In genomic region chr6:50851269-50851847, GRCh38 we compare ENCODE assay signal across 33 cellular contexts. TPM values are rescaled to one million over a fixed set of nuclear protein-coding genes. Genes with fewer than 3 reads are reported as not detected.
A peak's percentile ranks its signal among the peaks of the same experiment; 100 is the strongest.
DNase-seq lines count a peak whose midpoint lies in the region; TF ChIP-seq lines count a peak whose summit lies in the region.
"Had no signal": no experiment of that assay in that cellular context is flagged by ENCODE, and none has a peak within 500 bp of the region (broad histone marks: within the 10 kb centered on the region; RNA-seq: fewer than 3 reads in every experiment).

No MANE protein-coding gene starts in this region.

- no peaks in the 10 kb centered on the region for H3K9me3 ChIP-seq in HUES64 (ENCODE audit: insufficient read depth, low read depth, low read length)
- H3K9me3 ChIP-seq in subcutaneous abdominal adipose tissue (ENCODE audit: control insufficient read depth in 5 of 5, low read length in 5 of 5), result no peaks in the 10 kb centered on the region
- H3K9me3 ChIP-seq: adrenal gland, body of pancreas, MG63, upper lobe of left lung had no signal

- peaks cover 96% of the 10 kb centered on the region for H3K27me3 ChIP-seq in HUES64 (ENCODE audit: insufficient read depth, low read length)
- peaks cover 32 to 52% (median 45%) of the 10 kb centered on the region in 5 donors for H3K27me3 ChIP-seq in subcutaneous abdominal adipose tissue (ENCODE audit: control insufficient read depth in 5 of 5, insufficient read depth in 4 of 5, low read length in 5 of 5)

- no peaks in the 10 kb centered on the region for H3K36me3 Mint-ChIP-seq in endothelial cell (ENCODE audit: low read depth, unreplicated experiment)
- H3K36me3 Mint-ChIP-seq: naive B cell had no signal

- peaks cover 34% of the 10 kb centered on the region for H3K4me1 ChIP-seq in HUES64 (ENCODE audit: insufficient read depth, low read length)
- peaks cover 2 to 19% (median 13%) of the 10 kb centered on the region in 5 donors for H3K4me1 ChIP-seq in subcutaneous abdominal adipose tissue (ENCODE audit: control insufficient read depth in 5 of 5, insufficient read depth in 5 of 5, low read length in 5 of 5)
- H3K4me1 ChIP-seq: adrenal gland had no signal

- peaks cover 20% of the 10 kb centered on the region for H3K27me3 Mint-ChIP-seq in endothelial cell (ENCODE audit: unreplicated experiment)

- peaks cover 18% of the 10 kb centered on the region for H3K4me1 Mint-ChIP-seq in endothelial cell (ENCODE audit: unreplicated experiment)
- H3K4me1 Mint-ChIP-seq: activated CD4-positive, alpha-beta T cell treated with anti-CD3 and anti-CD28 coated beads for 36 hours; naive B cell had no signal

- H3K4me3 ChIP-seq in HUES64 (ENCODE audit: low read length) (peak overlapping the region; percentile 42), subcutaneous abdominal adipose tissue (ENCODE audit: low read depth in 1 of 5, low read length in 5 of 5) (peak overlapping the region in 3 of 5 donors; percentile 53 to 74 (median 59))
- H3K4me3 ChIP-seq: adrenal gland, body of pancreas, GM23248, MG63 had no signal

- H3K4me3 Mint-ChIP-seq in endothelial cell (ENCODE audit: unreplicated experiment), result peak overlapping the region; percentile 42
- H3K4me3 Mint-ChIP-seq: activated CD4-positive, alpha-beta T cell treated with anti-CD3 and anti-CD28 coated beads for 36 hours; activated CD8-positive, alpha-beta T cell treated with anti-CD3 and anti-CD28 coated beads, Interleukin-2, amount 10 ng/mL, durations not matched to agents 7 days and 5 days; activated naive CD4-positive, alpha-beta T cell treated with anti-CD3 and anti-CD28 coated beads for 36 hours; HFFc6 had no signal

- no peak for TF ChIP-seq CTCF in endothelial cell (IDR thresholded peaks at IDR 0.05; ENCODE audit: unreplicated experiment)

- H3K36me3 ChIP-seq in HUES64 (ENCODE audit: insufficient read depth, low read length) (no peaks in the 10 kb centered on the region), subcutaneous abdominal adipose tissue (ENCODE audit: control insufficient read depth in 5 of 5, insufficient read depth in 5 of 5, low read length in 5 of 5) (no peaks in the 10 kb centered on the region)
- H3K36me3 ChIP-seq: adrenal gland, MG63, upper lobe of left lung had no signal

- DNase-seq in endothelial cell (ENCODE audit: low spot score) (no peak), left kidney (ENCODE audit: low read depth, low spot score) (peak; percentile 39), NCI-H446 (lab: John Stamatoyannopoulos, UW) (no peak), SW 1271 (lab: John Stamatoyannopoulos, UW) (no peak), A172 (ENCODE audit: low spot score) (no peak)
- DNase-seq in stimulated activated naive CD4-positive, alpha-beta T cell (lab: John Stamatoyannopoulos, UW), result no peak
- DNase-seq: activated CD4-positive, alpha-beta T cell treated with anti-CD3 and anti-CD28 coated beads for 36 hours; activated CD8-positive, alpha-beta T cell treated with anti-CD3 and anti-CD28 coated beads, Interleukin-2, amount 10 ng/mL, durations not matched to agents 7 days and 5 days; activated naive CD4-positive, alpha-beta T cell treated with anti-CD3 and anti-CD28 coated beads for 36 hours; adrenal gland; body of pancreas; DND-41; dorsolateral prefrontal cortex; GM23248; HFFc6; KG1; MG63; midbrain; naive B cell; NCI-H1105 treated with DMSO at 0.1 percent for 48 hours; NCI-H2029; NCI-H2227 treated with DMSO at 0.1 percent for 48 hours; NCI-H774; SHP77 treated with DMSO at 0.1 percent for 48 hours; stimulated activated CD4-positive, alpha-beta T cell treated with anti-CD3 and anti-CD28 coated beads, Interleukin-4, amount 100 ng/mL, for 24 hours; T-helper 9 cell; upper lobe of left lung had no signal

- WGBS in HUES64, result 13% methylated on average over 19 of the region's 21 CpGs

- H3K27ac ChIP-seq in HUES64 (ENCODE audit: low read depth, low read length) (no peak overlapping the region), subcutaneous abdominal adipose tissue (ENCODE audit: low read depth, low read length) (no peak overlapping the region)
- H3K27ac ChIP-seq: adrenal gland, body of pancreas, dorsolateral prefrontal cortex, GM23248, upper lobe of left lung had no signal

- H3K9ac ChIP-seq in HUES64 (ENCODE audit: low read depth, low read length), result no peak overlapping the region
- no peak overlapping the region for H3K9ac ChIP-seq in subcutaneous abdominal adipose tissue (ENCODE audit: low read length in 5 of 5)
- H3K9ac ChIP-seq: GM23248 had no signal

- H3K9me3 Mint-ChIP-seq in endothelial cell (ENCODE audit: unreplicated experiment), result no peaks in the 10 kb centered on the region
- H3K9me3 Mint-ChIP-seq: activated naive CD4-positive, alpha-beta T cell treated with anti-CD3 and anti-CD28 coated beads for 36 hours had no signal

- no peak overlapping the region for H3K27ac Mint-ChIP-seq in endothelial cell (ENCODE audit: unreplicated experiment)
- H3K27ac Mint-ChIP-seq: activated CD4-positive, alpha-beta T cell treated with anti-CD3 and anti-CD28 coated beads for 36 hours; activated CD8-positive, alpha-beta T cell treated with anti-CD3 and anti-CD28 coated beads, Interleukin-2, amount 10 ng/mL, durations not matched to agents 7 days and 5 days; activated naive CD4-positive, alpha-beta T cell treated with anti-CD3 and anti-CD28 coated beads for 36 hours; HFFc6; naive B cell had no signal

RNA-seq across cellular contexts. Expression of gene TFAP2B, which starts 32.7 kb away (rescaled TPM):
- polyA plus RNA-seq in HUES64 (2013, experiment 1 of 2), result 2.2 TPM
- 5.4 TPM for polyA plus RNA-seq in HUES64 (2013, experiment 2 of 2)
- not detected for total RNA-seq in endothelial cell (ENCODE audit: unreplicated experiment)
- not detected in 2 replicates for total RNA-seq in A172 (2014; rRNA removed; shearing (Covaris generic))
- total RNA-seq: activated CD4-positive, alpha-beta T cell treated with anti-CD3 and anti-CD28 coated beads for 36 hours; activated CD8-positive, alpha-beta T cell treated with anti-CD3 and anti-CD28 coated beads, Interleukin-2, amount 10 ng/mL, durations not matched to agents 7 days and 5 days; activated naive CD4-positive, alpha-beta T cell treated with anti-CD3 and anti-CD28 coated beads for 36 hours; body of pancreas; endothelial cell of umbilical vein; GM23248; HFFc6; HT1080; omental fat pad; pulmonary artery endothelial cell had no signal
- polyA plus RNA-seq: endothelial cell of umbilical vein, GM23248 had no signal
